26 cellular contexts compared by ENCODE assay signal in genomic region chr2:23861952-23862351, GRCh38.
"Had no signal": no experiment of that assay in that cellular context is flagged by ENCODE, and none has a peak within 500 bp of the region (broad histone marks: within the 10 kb centered on the region; RNA-seq: fewer than 3 reads in every experiment).

No MANE protein-coding gene starts in this region.

- DNase-seq: activated CD4-positive, alpha-beta memory T cell treated with anti-CD3 and anti-CD28 coated beads for 36 hours; activated CD4-positive, alpha-beta T cell treated with anti-CD3 and anti-CD28 coated beads for 36 hours; activated CD4-positive, alpha-beta T cell treated with anti-CD3 and anti-CD28 coated beads, Interleukin-2, amount 10 ng/mL, durations not matched to agents 24 days and 14 days; activated CD4-positive, CD25-positive, alpha-beta regulatory T cell; activated CD4-positive, CD25-positive, alpha-beta regulatory T cell treated with anti-CD3 and anti-CD28 coated beads, Interleukin-2, amount 50 U/mL, for 72 hours; activated CD8-positive, alpha-beta memory T cell treated with anti-CD3 and anti-CD28 coated beads, Interleukin-2, amount 50 U/mL, for 48 hours; activated gamma-delta T cell; activated naive CD4-positive, alpha-beta T cell; activated naive CD4-positive, alpha-beta T cell treated with anti-CD3 and anti-CD28 coated beads, Interleukin-2, amount 10 ng/mL, durations not matched to agents 7 days and 5 days; activated naive CD8-positive, alpha-beta T cell treated with anti-CD3 and anti-CD28 coated beads, Interleukin-2, amount 10 ng/mL, durations not matched to agents 7 days and 5 days; activated T-cell treated with anti-CD3 and anti-CD28 coated beads for 4 hours; activated T-cell treated with anti-CD3 and anti-CD28 coated beads, Interleukin-2, amount 50 U/mL, for 24 hours; activated T-cell treated with anti-CD3 and anti-CD28 coated beads, Interleukin-2, amount 50 U/mL, for 72 hours; central memory CD4-positive, alpha-beta T cell; dorsolateral prefrontal cortex; effector memory CD8-positive, alpha-beta T cell; esophagus squamous epithelium; foreskin melanocyte; head of caudate nucleus; hippocampal formation had no signal

- ATAC-seq: activated CD4-positive, alpha-beta T cell treated with anti-CD3 and anti-CD28 coated beads for 36 hours; activated naive CD4-positive, alpha-beta T cell treated with anti-CD3 and anti-CD28 coated beads, Interleukin-2, amount 50 U/mL, for 72 hours; activated T-cell treated with anti-CD3 and anti-CD28 coated beads, Interleukin-2, amount 50 U/mL, for 72 hours; effector memory CD8-positive, alpha-beta T cell; gastroesophageal sphincter had no signal

- H3K4me3 ChIP-seq: ascending aorta, breast epithelium, cardiac muscle cell, coronary artery, dorsolateral prefrontal cortex, esophagus squamous epithelium, gastroesophageal sphincter had no signal

- H3K27me3 ChIP-seq: ascending aorta, breast epithelium, cardiac muscle cell, dorsolateral prefrontal cortex, esophagus squamous epithelium, gastroesophageal sphincter had no signal

- H3K9me3 ChIP-seq: ascending aorta, breast epithelium, esophagus squamous epithelium, gastroesophageal sphincter had no signal

- H3K4me1 ChIP-seq: ascending aorta, breast epithelium, esophagus squamous epithelium, gastroesophageal sphincter had no signal

- H3K27ac ChIP-seq: ascending aorta, breast epithelium, cardiac muscle cell, coronary artery, dorsolateral prefrontal cortex, esophagus squamous epithelium, gastroesophageal sphincter had no signal

- H3K36me3 ChIP-seq: breast epithelium had no signal
